ENCODE assay signal across 16 cellular contexts in the genomic region with DNA sequence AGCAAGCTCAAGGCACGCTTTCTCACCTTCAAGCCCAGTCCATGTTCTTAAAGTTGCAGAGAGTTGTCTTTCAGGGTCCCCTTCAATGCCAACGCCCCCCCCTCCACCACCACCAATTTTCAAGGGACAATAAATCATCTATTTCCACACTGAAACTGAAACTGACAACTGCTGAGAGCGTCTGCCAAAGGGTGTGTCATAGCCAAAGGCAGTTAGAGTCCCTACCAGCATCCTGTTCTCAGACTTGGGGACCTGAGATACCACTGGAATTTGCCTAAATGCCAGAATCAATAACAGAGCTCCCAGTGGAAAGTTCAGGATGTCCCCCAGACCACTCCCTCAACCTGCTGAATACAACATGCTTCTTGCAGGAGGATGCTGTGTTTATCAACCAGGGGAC.
DNase-seq lines count a peak whose midpoint lies in the region; TF ChIP-seq lines count a peak whose summit lies in the region.
"Had no signal": no experiment of that assay in that cellular context is flagged by ENCODE, and none has a peak within 500 bp of the region (broad histone marks: within the 10 kb centered on the region; RNA-seq: fewer than 3 reads in every experiment).

No MANE protein-coding gene starts in this region.

- H3K79me2 ChIP-seq in GM23248 (ENCODE audit: insufficient read depth) (no peaks in the 10 kb centered on the region), OCI-LY7 (ENCODE audit: insufficient read depth, low read depth, low read length) (no peaks in the 10 kb centered on the region)

- peaks cover 13% of the 10 kb centered on the region for H3K4me1 ChIP-seq in GM23248 (ENCODE audit: insufficient read depth)
- H3K4me1 ChIP-seq in OCI-LY7 (ENCODE audit: insufficient read depth, low read length, poor library complexity, severe bottlenecking) = peaks cover 27% of the 10 kb centered on the region
- H3K4me1 ChIP-seq: right lobe of liver, stomach had no signal

- in situ Hi-C loops in GM23248 (cut with MboI) = no loop called here

- DNase-seq in EL (peak; percentile 50), GM23248 (peak; percentile 41), OCI-LY7 (ENCODE audit: low spot score) (peak; percentile 55), fibroblast of peridontal ligament (ENCODE audit: extremely low read depth) (peak; percentile 30), NCI-H2107 (lab: John Stamatoyannopoulos, UW) (no peak), DMS 273 treated with DMSO at 0.1 percent for 48 hours (lab: John Stamatoyannopoulos, UW) (no peak)
- DNase-seq in activated CD8-positive, alpha-beta memory T cell treated with anti-CD3 and anti-CD28 coated beads, Interleukin-2, amount 50 U/mL, for 4 hours = no peak
- no peak for DNase-seq in stimulated activated CD4-positive, alpha-beta T cell treated with anti-CD3 and anti-CD28 coated beads, Interleukin-2, amount 100 ng/mL, for 24 hours
- DNase-seq: activated B cell treated with CpG ODN at 0.5 μM for 24 hours; activated T-cell treated with anti-CD3 and anti-CD28 coated beads, Interleukin-2, amount 50 U/mL, for 1 hour; amniotic stem cell; dermis blood vessel endothelial cell; Karpas-422; right lobe of liver; stomach had no signal

- H3K36me3 ChIP-seq in GM23248 (ENCODE audit: low read depth) (no peaks in the 10 kb centered on the region), OCI-LY7 (ENCODE audit: insufficient read depth, low read length) (no peaks in the 10 kb centered on the region)
- H3K36me3 ChIP-seq: BLaER1 treated with 17β-estradiol and CSF1 and Interleukin-3, amounts not matched to agents 10 nM and 100 nM; right lobe of liver; stomach had no signal

- H3K9me2 ChIP-seq in GM23248 (ENCODE audit: insufficient read depth) = no peaks in the 10 kb centered on the region
- H3K9me2 ChIP-seq in OCI-LY7 (ENCODE audit: insufficient read depth, low read length) = no peaks in the 10 kb centered on the region

- CTCF ChIA-PET in OCI-LY7 (lab: Charles Lee; ENCODE audit: unreplicated experiment) = interaction anchor here (0.7 kb wide), 1 partner anchor 870 kb away, joined by 3 read pairs; no protein-coding TSS in a partner anchor

- no TSS peak for BruUV-seq in OCI-LY7 (replicated peaks; lab: Mats Ljungman, UMichigan)

- POLR2A ChIA-PET in OCI-LY7 (lab: Charles Lee) = interaction anchor here (0.8 to 3.7 kb wide), 3 partner anchors 12 to 35 kb away, joined by 3 to 17 read pairs (median 4); no protein-coding TSS in a partner anchor

- intact Hi-C loops in OCI-LY7 (cut with micrococcal nuclease; ENCODE audit: unreplicated experiment) = no loop called here

- no peak overlapping the region for H3K9ac ChIP-seq in GM23248
- H3K9ac ChIP-seq: BLaER1 treated with 17β-estradiol and CSF1 and Interleukin-3, amounts not matched to agents 10 nM and 100 nM had no signal

- 34 to 39% methylated on average over 3 of the region's 3 CpGs for WGBS in GM23248 (ENCODE audit: low coverage in 1 of 2, low lambda C conversion rate in 2 of 2, missing lambda C conversion rate in 2 of 2), 2 experiments

- no peaks in the 10 kb centered on the region for H4K20me1 ChIP-seq in GM23248 (ENCODE audit: insufficient read depth)
- no peaks in the 10 kb centered on the region for H4K20me1 ChIP-seq in OCI-LY7 (ENCODE audit: insufficient read depth, low read length)
- H4K20me1 ChIP-seq: BLaER1 treated with 17β-estradiol and CSF1 and Interleukin-3, amounts not matched to agents 10 nM and 100 nM had no signal

- no peak overlapping the region for H3K27ac ChIP-seq in GM23248
- no peak overlapping the region for H3K27ac ChIP-seq in OCI-LY7 (ENCODE audit: low read depth, low read length, poor library complexity, severe bottlenecking)
- H3K27ac ChIP-seq: BLaER1 treated with 17β-estradiol and CSF1 and Interleukin-3, amounts not matched to agents 10 nM and 100 nM; right lobe of liver; stomach had no signal

- no peaks in the 10 kb centered on the region for H3F3A ChIP-seq in GM23248 (ENCODE audit: insufficient read depth)

- H3K4me2 ChIP-seq in GM23248 (ENCODE audit: unreplicated experiment) (peak overlapping the region; percentile 5), OCI-LY7 (ENCODE audit: low read length) (peak overlapping the region; percentile 42)

- H3K27me3 ChIP-seq in GM23248 (replicated peaks; ENCODE audit: insufficient read depth) = no peaks in the 10 kb centered on the region
- H3K27me3 ChIP-seq: BLaER1 treated with 17β-estradiol and CSF1 and Interleukin-3, amounts not matched to agents 10 nM and 100 nM; right lobe of liver had no signal

- H3K9me3 ChIP-seq in GM23248 (ENCODE audit: low read depth) (no peaks in the 10 kb centered on the region), OCI-LY7 (ENCODE audit: low read length) (no peaks in the 10 kb centered on the region)
- H3K9me3 ChIP-seq: BLaER1 treated with 17β-estradiol and CSF1 and Interleukin-3, amounts not matched to agents 10 nM and 100 nM; right lobe of liver; stomach had no signal

- no peak overlapping the region for H2AFZ ChIP-seq in GM23248
- H2AFZ ChIP-seq in OCI-LY7 (ENCODE audit: low read length) = no peak overlapping the region; the same call in 1 of the 2 replicates

- no peak for TF ChIP-seq CTCF in OCI-LY7 (conservative IDR thresholded peaks at IDR 0.05; ENCODE audit: low read length)

- no peak overlapping the region for H3K4me3 ChIP-seq in GM23248
- H3K4me3 ChIP-seq in OCI-LY7 (ENCODE audit: low read depth, low read length, poor library complexity, severe bottlenecking) = no peak overlapping the region
- H3K4me3 ChIP-seq: BLaER1 treated with 17β-estradiol and CSF1 and Interleukin-3, amounts not matched to agents 10 nM and 100 nM; right lobe of liver; stomach had no signal

Comparison
In these comparisons a context has a peak if more than half of its experiments do, and no peak if none do; other contexts are left out.
1. DNase-seq: peak in EL (single experiment), GM23248 (single experiment), OCI-LY7 (single experiment) and fibroblast of peridontal ligament (single experiment); none in activated CD8-positive, alpha-beta memory T cell treated with anti-CD3 and anti-CD28 coated beads, Interleukin-2, amount 50 U/mL, for 4 hours (single experiment), NCI-H2107 (single experiment), stimulated activated CD4-positive, alpha-beta T cell treated with anti-CD3 and anti-CD28 coated beads, Interleukin-2, amount 100 ng/mL, for 24 hours (0 of 2) and DMS 273 treated with DMSO at 0.1 percent for 48 hours (single experiment).